In genomic region chr14:74018704-74019407, GRCh38 we compare ENCODE assay signal across 8 cellular contexts. TPM values are rescaled to one million over a fixed set of nuclear protein-coding genes. Genes with fewer than 3 reads are reported as not detected.
A peak's percentile ranks its signal among the peaks of the same experiment; 100 is the strongest.
DNase-seq lines count a peak whose midpoint lies in the region; ATAC-seq and TF ChIP-seq lines count a peak whose summit lies in the region.

BBOF1 (plus strand) TSS chr14:74019349; CDS start chr14:74019479, 130 bp downstream.
ENTPD5 (minus strand) TSS chr14:74019288; CDS start chr14:73988102, 31,186 bp downstream.

- TF ChIP-seq CTCF in chondrocyte (IDR thresholded peaks at IDR 0.05), result peak; percentile 17

- ATAC-seq in GM19025 (IDR thresholded peaks at IDR 0.05; ENCODE audit: low read depth, unreplicated experiment) (peak; percentile 95), HG03196 (IDR thresholded peaks at IDR 0.05; ENCODE audit: unreplicated experiment) (peak; percentile 78)

- no peaks in the 10 kb centered on the region for H3K27me3 Mint-ChIP-seq in chondrocyte (ENCODE audit: low read depth)

- H3K27ac ChIP-seq in layer of hippocampus (ENCODE audit: low read depth, low read length), result peak within 1 kb of the TSS; percentile 92

- H3K27ac Mint-ChIP-seq in chondrocyte (ENCODE audit: unreplicated experiment), result peak within 1 kb of the TSS; percentile 99

- peak within 1 kb of the TSS; percentile 84 for H3K4me3 Mint-ChIP-seq in chondrocyte (ENCODE audit: unreplicated experiment)

- peaks cover 2% of the 10 kb centered on the region for H3K36me3 Mint-ChIP-seq in chondrocyte (ENCODE audit: low read depth)

- H3K9me3 Mint-ChIP-seq in chondrocyte (ENCODE audit: low read depth), result no peaks in the 10 kb centered on the region

- peak; percentile 98 for DNase-seq in AG08396 (ENCODE audit: low spot score)
- peak; percentile 77 for DNase-seq in NCI-H460 (ENCODE audit: extremely low read depth, low read depth)
- DNase-seq in activated CD4-positive, alpha-beta T cell treated with anti-CD3 and anti-CD28 coated beads for 24 hours (ENCODE audit: low read depth in 2 of 2), result peak; percentile 71 to 76
- DNase-seq in chondrocyte (ENCODE audit: low spot score), result peak; percentile 95
- DNase-seq in stimulated activated CD4-positive, alpha-beta T cell treated with anti-CD3 and anti-CD28 coated beads, Interleukin-1b, Interleukin-23, amount 100 ng/mL, for 1 hour (ENCODE audit: low read depth in 2 of 2), result peak; percentile 56 to 63

- no peaks in the 10 kb centered on the region for H3K27me3 ChIP-seq in layer of hippocampus (ENCODE audit: control insufficient read depth, insufficient read depth, low read length)

- peaks cover 17% of the 10 kb centered on the region for H3K4me1 Mint-ChIP-seq in chondrocyte (ENCODE audit: low read depth)

RNA-seq across cellular contexts. Expression of gene BBOF1, which starts in this region (rescaled TPM):
- total RNA-seq in NCI-H460 (2014; rRNA removed; shearing (Covaris generic)), result 1.7 and 2.8 TPM in 2 replicates
- 1.5 and 2.0 TPM in 2 replicates for polyA plus RNA-seq in NCI-H460 (2014; cell fraction: nucleus; rRNA removed)
- total RNA-seq in chondrocyte, result 7.0 to 13.8 TPM (median 9.3 TPM) in 3 replicates

RNA-seq across cellular contexts. Expression of gene ENTPD5, which starts in this region (rescaled TPM):
- total RNA-seq in NCI-H460 (2014; rRNA removed; shearing (Covaris generic)), result 12.6 and 13.8 TPM in 2 replicates
- 12.6 and 13.0 TPM in 2 replicates for polyA plus RNA-seq in NCI-H460 (2014; cell fraction: nucleus; rRNA removed)
- 18.0 to 21.0 TPM (median 19.3 TPM) in 3 replicates for total RNA-seq in chondrocyte

Comparison
In these comparisons a context has a peak if more than half of its experiments do, and no peak if none do; other contexts are left out.
1. Peak in every context shown above with its lines: DNase-seq, ATAC-seq and H3K27ac ChIP-seq.